Comparison of ENCODE assay signal across 32 cellular contexts in genomic region chr7:15544050-15544449, GRCh38. TPM values are rescaled to one million over a fixed set of nuclear protein-coding genes. Genes with fewer than 3 reads are reported as not detected.
"Had no signal": no experiment of that assay in that cellular context is flagged by ENCODE, and none has a peak within 500 bp of the region (broad histone marks: within the 10 kb centered on the region; RNA-seq: fewer than 3 reads in every experiment).

No MANE protein-coding gene starts in this region.

- H3K4me3 ChIP-seq: colonic mucosa, coronary artery, dorsolateral prefrontal cortex, esophagus muscularis mucosa, esophagus squamous epithelium, gastrocnemius medialis, gastroesophageal sphincter, heart left ventricle, heart right ventricle had no signal

- H3K27ac ChIP-seq: colonic mucosa, coronary artery, dorsolateral prefrontal cortex, epithelial cell of prostate, esophagus muscularis mucosa, esophagus squamous epithelium, foreskin keratinocyte, gastrocnemius medialis, gastroesophageal sphincter, heart left ventricle, heart right ventricle had no signal

- H3K4me1 ChIP-seq: colonic mucosa, esophagus muscularis mucosa, esophagus squamous epithelium, foreskin keratinocyte, gastrocnemius medialis, gastroesophageal sphincter, heart left ventricle, heart right ventricle had no signal

- H3K27me3 ChIP-seq: colonic mucosa, dorsolateral prefrontal cortex, esophagus muscularis mucosa, esophagus squamous epithelium, foreskin keratinocyte, gastrocnemius medialis, gastroesophageal sphincter, heart left ventricle, heart right ventricle had no signal

- FAIRE-seq: colon, endometrium, endothelial cell of umbilical vein, frontal cortex had no signal

- H3K9me3 ChIP-seq: colonic mucosa, esophagus squamous epithelium, gastrocnemius medialis had no signal

- ATAC-seq: effector memory CD8-positive, alpha-beta T cell; esophagus mucosa; foreskin keratinocyte; gastrocnemius medialis; gastroesophageal sphincter; heart left ventricle; heart right ventricle had no signal

- H3K36me3 ChIP-seq: colonic mucosa, esophagus muscularis mucosa, esophagus squamous epithelium, gastrocnemius medialis, gastroesophageal sphincter, heart left ventricle, heart right ventricle had no signal

- DNase-seq: colonic mucosa; cortex of kidney; dermis blood vessel endothelial cell; dorsolateral prefrontal cortex; effector CD4-positive, alpha-beta T cell; effector CD8-positive, alpha-beta T cell; effector memory CD4-positive, alpha-beta T cell; effector memory CD8-positive, alpha-beta T cell; endodermal cell; erythroblast; esophagus squamous epithelium; foreskin fibroblast; foreskin keratinocyte; foreskin melanocyte; gastrocnemius medialis; glutamatergic neuron; head of caudate nucleus; heart left ventricle; heart right ventricle had no signal

RNA-seq across cellular contexts. Expression of gene AGMO, which starts 17.8 kb away (rescaled TPM):
- total RNA-seq: epithelial cell of proximal tubule, fibroblast of lung, fibroblast of villous mesenchyme, foreskin keratinocyte, glomerular endothelial cell had no signal
